Comparison of ENCODE assay signal across 21 cellular contexts in genomic region chr5:145737578-145737977, GRCh38.
DNase-seq lines count a peak whose midpoint lies in the region; ATAC-seq lines count a peak whose summit lies in the region.
"Had no signal": no experiment of that assay in that cellular context is flagged by ENCODE, and none has a peak within 500 bp of the region (broad histone marks: within the 10 kb centered on the region; RNA-seq: fewer than 3 reads in every experiment).

No MANE protein-coding gene starts in this region.

- H3K36me3 ChIP-seq in mesenchymal stem cell (ENCODE audit: control insufficient read depth in 1 of 2, insufficient read depth in 2 of 2, low read depth in 1 of 2, low read length in 2 of 2), result no peaks in the 10 kb centered on the region

- H3K4me1 ChIP-seq in mesenchymal stem cell (ENCODE audit: control insufficient read depth, insufficient read depth, low read depth, low read length), result no peaks in the 10 kb centered on the region
- H3K4me1 ChIP-seq: BLaER1 had no signal

- no peak overlapping the region for H3K4me3 ChIP-seq in mesenchymal stem cell (ENCODE audit: insufficient read depth in 1 of 2, low read depth in 1 of 2, low read length in 2 of 2)
- H3K4me3 ChIP-seq: BLaER1, GM12878, GM23338 had no signal

- no peak for ATAC-seq in GM21786 (IDR thresholded peaks at IDR 0.05; ENCODE audit: unreplicated experiment)
- ATAC-seq: GM12878, GM23338, HCT116 had no signal

- H2BK12ac ChIP-seq in mesenchymal stem cell (ENCODE audit: low read length in 2 of 2), result no peak overlapping the region

- H2BK15ac ChIP-seq in mesenchymal stem cell (ENCODE audit: low read depth, poor library complexity, severe bottlenecking), result peak overlapping the region; percentile 48

- WGBS in mesenchymal stem cell, result no CpG with 5 or more reads among the region's 1 CpG

- H3K79me1 ChIP-seq in mesenchymal stem cell (replicated peaks; ENCODE audit: low read length, poor library complexity, severe bottlenecking), result no peaks in the 10 kb centered on the region

- no peak overlapping the region for H3K23ac ChIP-seq in mesenchymal stem cell (ENCODE audit: low read length in 2 of 2)

- no peak overlapping the region for H3K18ac ChIP-seq in mesenchymal stem cell (ENCODE audit: low read depth in 1 of 2, low read length in 2 of 2)

- DNase-seq in HT1080 (ENCODE audit: low read depth) (peak; percentile 28), RPMI7951 (ENCODE audit: low read depth) (peak; percentile 3), amniotic epithelial cell (ENCODE audit: low read depth) (peak; percentile 6), mesenchymal stem cell (no peak), CD1c-positive myeloid dendritic cell (ENCODE audit: extremely low spot score) (no peak), cerebellar cortex (ENCODE audit: low spot score) (no peak)
- no peak for DNase-seq in activated T-cell treated with anti-CD3 and anti-CD28 coated beads, Interleukin-2, amount 50 U/mL, for 48 hours
- DNase-seq: CD4-positive, alpha-beta T cell; CD8-positive, alpha-beta memory T cell; DMS 273 treated with DMSO at 0.1 percent for 48 hours; DMS79; EL; GDM1; H9 had no signal

- no peaks in the 10 kb centered on the region for H3K9me3 ChIP-seq in mesenchymal stem cell (ENCODE audit: control insufficient read depth, low read length)

- H2BK5ac ChIP-seq in mesenchymal stem cell (ENCODE audit: low read depth, low read length, poor library complexity, severe bottlenecking), result no peak overlapping the region

- no peak overlapping the region for H3K14ac ChIP-seq in mesenchymal stem cell (ENCODE audit: low read length in 2 of 2)

- H2AK5ac ChIP-seq in mesenchymal stem cell (ENCODE audit: low read length, severe bottlenecking), result no peak overlapping the region

- H3K9ac ChIP-seq in mesenchymal stem cell (ENCODE audit: low read length), result no peak overlapping the region
- H3K9ac ChIP-seq: BLaER1 had no signal

- no peak overlapping the region for H4K8ac ChIP-seq in mesenchymal stem cell (ENCODE audit: low read length)

- no peak overlapping the region for H3K27ac ChIP-seq in mesenchymal stem cell (ENCODE audit: low read length, poor library complexity, severe bottlenecking)
- H3K27ac ChIP-seq: 22Rv1, BLaER1, C4-2B had no signal

- H2BK120ac ChIP-seq in mesenchymal stem cell (ENCODE audit: low read depth, low read length), result no peak overlapping the region

- H3K4me2 ChIP-seq in mesenchymal stem cell (ENCODE audit: low read length, poor library complexity, severe bottlenecking), result no peak overlapping the region
- H3K4me2 ChIP-seq: BLaER1, GM23338 had no signal

- no peak overlapping the region for H4K91ac ChIP-seq in mesenchymal stem cell (ENCODE audit: low read length)

- H2AFZ ChIP-seq in mesenchymal stem cell (ENCODE audit: low read depth, low read length), result no peak overlapping the region
- H2AFZ ChIP-seq: GM23338 had no signal

- H3K27me3 ChIP-seq in mesenchymal stem cell (ENCODE audit: control insufficient read depth in 1 of 2, insufficient read depth in 1 of 2, low read length in 2 of 2), result no peaks in the 10 kb centered on the region
- H3K27me3 ChIP-seq: BLaER1 had no signal

- H3K4ac ChIP-seq in mesenchymal stem cell (ENCODE audit: low read depth in 1 of 2, low read length in 2 of 2), result no peak overlapping the region

Comparison
In these comparisons a context has a peak if more than half of its experiments do, and no peak if none do; other contexts are left out.
1. DNase-seq: peak in HT1080 (single experiment), RPMI7951 (single experiment) and amniotic epithelial cell (single experiment); none in mesenchymal stem cell (single experiment), activated T-cell treated with anti-CD3 and anti-CD28 coated beads, Interleukin-2, amount 50 U/mL, for 48 hours (0 of 2), CD1c-positive myeloid dendritic cell (single experiment) and cerebellar cortex (single experiment).